Comparison of ENCODE assay signal across 15 cellular contexts in genomic region chr1:117672756-117673155, GRCh38.
"Had no signal": no experiment of that assay in that cellular context is flagged by ENCODE, and none has a peak within 500 bp of the region (broad histone marks: within the 10 kb centered on the region; RNA-seq: fewer than 3 reads in every experiment).

No MANE protein-coding gene starts in this region.

- H3K4me3 Mint-ChIP-seq: activated naive CD8-positive, alpha-beta T cell treated with anti-CD3 and anti-CD28 coated beads for 36 hours; activated T-cell treated with anti-CD3 and anti-CD28 coated beads, Interleukin-2, amount 50 U/mL, for 24 hours; endodermal cell had no signal

- H3K9me3 ChIP-seq: body of pancreas, lower lobe of right lung, neutrophil, tibial nerve, vagina had no signal

- H3K9me3 Mint-ChIP-seq: activated naive CD8-positive, alpha-beta T cell treated with anti-CD3 and anti-CD28 coated beads for 36 hours; activated T-cell treated with anti-CD3 and anti-CD28 coated beads, Interleukin-2, amount 50 U/mL, for 24 hours; endodermal cell had no signal

- H3K27ac ChIP-seq: body of pancreas, neutrophil, tibial nerve, vagina had no signal

- H3K4me3 ChIP-seq: body of pancreas, lower lobe of right lung, skin epidermis, tibial nerve, vagina had no signal

- H3K36me3 ChIP-seq: lower lobe of right lung, neutrophil, tibial nerve, vagina had no signal

- DNase-seq: activated CD4-positive, CD25-positive, alpha-beta regulatory T cell treated with anti-CD3 and anti-CD28 coated beads, Interleukin-2, amount 50 U/mL, for 72 hours; activated effector memory CD4-positive, alpha-beta T cell treated with Interleukin-2 at 50 U/mL for 16 hours; activated naive CD8-positive, alpha-beta T cell treated with anti-CD3 and anti-CD28 coated beads for 36 hours; activated T-cell treated with anti-CD3 and anti-CD28 coated beads, Interleukin-2, amount 50 U/mL, for 24 hours; central memory CD4-positive, alpha-beta T cell; stimulated activated CD4-positive, alpha-beta T cell treated with anti-CD3 and anti-CD28 coated beads, Interleukin-4, amount 100 ng/mL, for 4 hours; stimulated activated CD8-positive, alpha-beta memory T cell treated with anti-CD3 and anti-CD28 coated beads, Interleukin-4, amount 100 ng/mL, for 48 hours; stimulated activated naive CD4-positive, alpha-beta T cell treated with Interleukin-2 at 50 U/mL for 16 hours had no signal

- H3K27ac Mint-ChIP-seq: activated naive CD8-positive, alpha-beta T cell treated with anti-CD3 and anti-CD28 coated beads for 36 hours; activated T-cell treated with anti-CD3 and anti-CD28 coated beads, Interleukin-2, amount 50 U/mL, for 24 hours; endodermal cell had no signal

- H3K27me3 ChIP-seq: body of pancreas, neutrophil, tibial nerve, vagina had no signal
